ENCODE assay signal across 30 cellular contexts in the genomic region with DNA sequence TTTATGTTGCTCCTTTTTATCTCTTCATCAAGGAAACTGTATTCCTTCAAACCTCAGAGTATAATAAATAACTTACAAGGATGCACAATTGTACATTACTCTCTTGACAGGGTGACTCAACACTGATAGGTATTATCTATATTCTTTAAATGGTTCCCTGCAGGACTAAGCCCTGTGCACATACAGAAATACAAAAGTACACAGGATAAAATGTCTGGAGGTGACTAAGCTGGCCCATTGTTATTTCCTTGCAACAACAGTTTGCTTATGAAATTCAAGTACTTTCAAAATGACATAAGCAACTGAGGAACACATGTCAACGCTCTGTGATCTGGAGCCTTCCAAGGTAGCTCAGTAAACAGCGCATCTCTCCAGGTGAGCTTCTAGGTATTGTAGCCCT.
A peak's percentile ranks its signal among the peaks of the same experiment; 100 is the strongest.
DNase-seq lines count a peak whose midpoint lies in the region; ATAC-seq, FAIRE-seq and TF ChIP-seq lines count a peak whose summit lies in the region.
"Had no signal": no experiment of that assay in that cellular context is flagged by ENCODE, and none has a peak within 500 bp of the region (broad histone marks: within the 10 kb centered on the region; RNA-seq: fewer than 3 reads in every experiment).

No MANE protein-coding gene starts in this region.

- POLR2A ChIA-PET in activated CD8-positive, alpha-beta T cell treated with anti-CD3 and anti-CD28 coated beads for 36 hours (lab: Charles Lee): no interaction called here
- POLR2A ChIA-PET in activated CD8-positive, alpha-beta T cell treated with anti-CD3 and anti-CD28 coated beads, Interleukin-2, amount 10 ng/mL, durations not matched to agents 7 days and 5 days (lab: Charles Lee): interaction anchor here (0.6 kb wide), 1 partner anchor 58 kb away, joined by 3 read pairs; no protein-coding TSS in a partner anchor
- POLR2A ChIA-PET in endothelial cell of umbilical vein (lab: Charles Lee): no interaction called here

- TF ChIP-seq EP300 in suprapubic skin (IDR thresholded peaks at IDR 0.05): no peak

- H3K9me2 ChIP-seq in Loucy (replicated peaks; ENCODE audit: low read depth, low read length): no peaks in the 10 kb centered on the region

- no peak overlapping the region for H3K27ac Mint-ChIP-seq in activated CD8-positive, alpha-beta T cell treated with anti-CD3 and anti-CD28 coated beads for 36 hours
- H3K27ac Mint-ChIP-seq in activated CD8-positive, alpha-beta T cell treated with anti-CD3 and anti-CD28 coated beads, Interleukin-2, amount 10 ng/mL, durations not matched to agents 7 days and 5 days: no peak overlapping the region
- H3K27ac Mint-ChIP-seq in stimulated activated effector memory CD8-positive, alpha-beta T cell treated with anti-CD3 and anti-CD28 coated beads, Interleukin-12 subunit alpha, Interleukin-12 subunit beta, amount 100 ng/mL, for 72 hours: no peak overlapping the region
- H3K27ac Mint-ChIP-seq: activated naive CD4-positive, alpha-beta T cell treated with anti-CD3 and anti-CD28 coated beads, Interleukin-2, amount 50 U/mL, for 24 hours; GM23338 had no signal

- CTCF ChIA-PET in activated CD8-positive, alpha-beta T cell treated with anti-CD3 and anti-CD28 coated beads for 36 hours (lab: Charles Lee): interaction anchor here (1.2 to 1.4 kb wide), 2 partner anchors 16 to 518 kb away, joined by 3 read pairs; no protein-coding TSS in a partner anchor
- CTCF ChIA-PET in activated CD8-positive, alpha-beta T cell treated with anti-CD3 and anti-CD28 coated beads, Interleukin-2, amount 10 ng/mL, durations not matched to agents 7 days and 5 days (lab: Charles Lee): interaction anchor here (1.0 to 5.8 kb wide), 2 partner anchors 24 to 35 kb away, joined by 3 to 31 read pairs; no protein-coding TSS in a partner anchor
- CTCF ChIA-PET in endothelial cell of umbilical vein (lab: Charles Lee): no interaction called here

- H3K4me1 ChIP-seq in Loucy (ENCODE audit: insufficient read depth, low read length, poor library complexity, severe bottlenecking) (peaks cover 74% of the 10 kb centered on the region), endothelial cell of umbilical vein (ENCODE audit: control insufficient read depth, extremely low read depth, insufficient read depth, low read length) (peaks cover 5% of the 10 kb centered on the region), suprapubic skin (no peaks in the 10 kb centered on the region)
- H3K4me1 ChIP-seq: breast epithelium, esophagus muscularis mucosa had no signal

- ATAC-seq in activated CD8-positive, alpha-beta T cell treated with anti-CD3 and anti-CD28 coated beads for 36 hours: peak; percentile 38
- no peak for ATAC-seq in activated CD8-positive, alpha-beta T cell treated with anti-CD3 and anti-CD28 coated beads, Interleukin-2, amount 10 ng/mL, durations not matched to agents 7 days and 5 days
- ATAC-seq in stimulated activated effector memory CD8-positive, alpha-beta T cell treated with anti-CD3 and anti-CD28 coated beads, Interleukin-12 subunit alpha, Interleukin-12 subunit beta, amount 100 ng/mL, for 72 hours: peak; percentile 58
- ATAC-seq in HG03135 (IDR thresholded peaks at IDR 0.05; ENCODE audit: unreplicated experiment): no peak
- ATAC-seq: CD8-positive, alpha-beta T cell; GM23338; left colon had no signal

- H3K9me3 ChIP-seq in Loucy (ENCODE audit: insufficient read depth, low read depth, low read length) (no peaks in the 10 kb centered on the region), endothelial cell of umbilical vein (replicated peaks; ENCODE audit: control insufficient read depth, insufficient read depth, low read length) (no peaks in the 10 kb centered on the region), suprapubic skin (no peaks in the 10 kb centered on the region)
- H3K9me3 ChIP-seq: breast epithelium, esophagus muscularis mucosa, neutrophil, SJCRH30, thoracic aorta had no signal

- H3K4me2 ChIP-seq in Loucy (ENCODE audit: low read depth, low read length, poor library complexity, severe bottlenecking): peak overlapping the region; percentile 2
- no peak overlapping the region for H3K4me2 ChIP-seq in endothelial cell of umbilical vein (ENCODE audit: insufficient read depth, low read length)
- H3K4me2 ChIP-seq: GM23338 had no signal

- H3K4me1 Mint-ChIP-seq in activated CD8-positive, alpha-beta T cell treated with anti-CD3 and anti-CD28 coated beads for 36 hours (ENCODE audit: low read depth): peaks cover 48% of the 10 kb centered on the region
- peaks cover 56% of the 10 kb centered on the region for H3K4me1 Mint-ChIP-seq in activated CD8-positive, alpha-beta T cell treated with anti-CD3 and anti-CD28 coated beads, Interleukin-2, amount 10 ng/mL, durations not matched to agents 7 days and 5 days (ENCODE audit: low read depth)
- H3K4me1 Mint-ChIP-seq in stimulated activated effector memory CD8-positive, alpha-beta T cell treated with anti-CD3 and anti-CD28 coated beads, Interleukin-12 subunit alpha, Interleukin-12 subunit beta, amount 100 ng/mL, for 72 hours: peaks cover 5% of the 10 kb centered on the region
- H3K4me1 Mint-ChIP-seq: GM23338 had no signal

- H3K9ac ChIP-seq in Loucy (ENCODE audit: low read depth, low read length, poor library complexity, severe bottlenecking) (no peak overlapping the region), endothelial cell of umbilical vein (replicated peaks; ENCODE audit: extremely low read depth, insufficient read depth, low read length) (no peak overlapping the region)

- intact Hi-C loops in activated CD8-positive, alpha-beta T cell treated with anti-CD3 and anti-CD28 coated beads for 36 hours (cut with micrococcal nuclease): no loop called here
- intact Hi-C loops in endothelial cell of umbilical vein (cut with micrococcal nuclease): no loop called here

- no peak overlapping the region for H3K27ac ChIP-seq in endothelial cell of umbilical vein (ENCODE audit: insufficient read depth, low read depth, low read length)
- no peak overlapping the region for H3K27ac ChIP-seq in suprapubic skin
- H3K27ac ChIP-seq: breast epithelium, esophagus muscularis mucosa, neutrophil, SJCRH30, thoracic aorta had no signal

- peaks cover 1% of the 10 kb centered on the region for H3K9me3 Mint-ChIP-seq in activated CD8-positive, alpha-beta T cell treated with anti-CD3 and anti-CD28 coated beads for 36 hours
- peaks cover 6% of the 10 kb centered on the region for H3K9me3 Mint-ChIP-seq in activated CD8-positive, alpha-beta T cell treated with anti-CD3 and anti-CD28 coated beads, Interleukin-2, amount 10 ng/mL, durations not matched to agents 7 days and 5 days (ENCODE audit: insufficient read depth)
- H3K9me3 Mint-ChIP-seq in stimulated activated effector memory CD8-positive, alpha-beta T cell treated with anti-CD3 and anti-CD28 coated beads, Interleukin-12 subunit alpha, Interleukin-12 subunit beta, amount 100 ng/mL, for 72 hours: no peaks in the 10 kb centered on the region
- H3K9me3 Mint-ChIP-seq: activated naive CD4-positive, alpha-beta T cell treated with anti-CD3 and anti-CD28 coated beads, Interleukin-2, amount 50 U/mL, for 24 hours; CD8-positive, alpha-beta T cell; GM23338 had no signal

- H4K20me1 ChIP-seq in Loucy (ENCODE audit: insufficient read depth, low read length, poor library complexity, severe bottlenecking): no peaks in the 10 kb centered on the region
- no peaks in the 10 kb centered on the region for H4K20me1 ChIP-seq in endothelial cell of umbilical vein (replicated peaks; ENCODE audit: control insufficient read depth, extremely low read depth, insufficient read depth, low read length)

- 82% methylated on average over 2 of the region's 2 CpGs for WGBS in suprapubic skin

- H2AFZ ChIP-seq in Loucy (ENCODE audit: low read length) (no peak overlapping the region), endothelial cell of umbilical vein (ENCODE audit: low read depth, low read length) (no peak overlapping the region)

- H3K27me3 ChIP-seq in Loucy (ENCODE audit: insufficient read depth, low read length, poor library complexity, severe bottlenecking) (no peaks in the 10 kb centered on the region), endothelial cell of umbilical vein (ENCODE audit: control insufficient read depth in 2 of 2, insufficient read depth in 2 of 2, low read length in 2 of 2) (no peaks in the 10 kb centered on the region), suprapubic skin (no peaks in the 10 kb centered on the region)
- H3K27me3 ChIP-seq: breast epithelium, esophagus muscularis mucosa, neutrophil, SJCRH30 had no signal

- no peaks in the 10 kb centered on the region for H3K36me3 Mint-ChIP-seq in activated CD8-positive, alpha-beta T cell treated with anti-CD3 and anti-CD28 coated beads for 36 hours (ENCODE audit: low read depth)
- H3K36me3 Mint-ChIP-seq in activated CD8-positive, alpha-beta T cell treated with anti-CD3 and anti-CD28 coated beads, Interleukin-2, amount 10 ng/mL, durations not matched to agents 7 days and 5 days (ENCODE audit: low read depth): peaks cover 20% of the 10 kb centered on the region
- no peaks in the 10 kb centered on the region for H3K36me3 Mint-ChIP-seq in stimulated activated effector memory CD8-positive, alpha-beta T cell treated with anti-CD3 and anti-CD28 coated beads, Interleukin-12 subunit alpha, Interleukin-12 subunit beta, amount 100 ng/mL, for 72 hours
- H3K36me3 Mint-ChIP-seq: activated naive CD4-positive, alpha-beta T cell treated with anti-CD3 and anti-CD28 coated beads, Interleukin-2, amount 50 U/mL, for 24 hours had no signal

- H3K4me3 ChIP-seq in Loucy (ENCODE audit: low read length, poor library complexity, severe bottlenecking) (no peak overlapping the region), endothelial cell of umbilical vein (replicated peaks in 1 of 3; ENCODE audit: insufficient read depth in 1 of 3, low read depth in 1 of 3, low read length in 3 of 3) (no peak overlapping the region), suprapubic skin (no peak overlapping the region)
- H3K4me3 ChIP-seq: breast epithelium, esophagus muscularis mucosa, GM23338, SJCRH30, thoracic aorta had no signal

- dilution Hi-C loops in endothelial cell of umbilical vein (cut with MboI; ENCODE audit: extremely low pct_ligation_motif_present, low sequenced_read_pairs): no loop called here

- H3K36me3 ChIP-seq in Loucy (ENCODE audit: insufficient read depth, low read length) (no peaks in the 10 kb centered on the region), endothelial cell of umbilical vein (ENCODE audit: control insufficient read depth in 2 of 2, extremely low read depth in 1 of 2, insufficient read depth in 2 of 2, low read length in 2 of 2) (no peaks in the 10 kb centered on the region), suprapubic skin (no peaks in the 10 kb centered on the region)
- H3K36me3 ChIP-seq: breast epithelium, esophagus muscularis mucosa, neutrophil, SJCRH30, thoracic aorta had no signal

- TF ChIP-seq CTCF in activated CD8-positive, alpha-beta T cell treated with anti-CD3 and anti-CD28 coated beads for 36 hours (IDR thresholded peaks at IDR 0.05): no peak
- TF ChIP-seq CTCF in Loucy (conservative IDR thresholded peaks at IDR 0.05; ENCODE audit: low read length) (no peak), endothelial cell of umbilical vein (IDR thresholded peaks at IDR 0.05; ENCODE audit: extremely low read depth in 1 of 2, insufficient read depth in 1 of 2, low read depth in 1 of 2, low read length in 2 of 2) (no peak), suprapubic skin (IDR thresholded peaks at IDR 0.05) (no peak)

- no TSS peak for BruUV-seq in endothelial cell of umbilical vein (replicated peaks; lab: Mats Ljungman, UMichigan)

- no peaks in the 10 kb centered on the region for H3F3A ChIP-seq in Loucy (ENCODE audit: low read depth)

- no peak for DNase-seq in activated CD8-positive, alpha-beta T cell treated with anti-CD3 and anti-CD28 coated beads for 36 hours
- DNase-seq in activated CD8-positive, alpha-beta T cell treated with anti-CD3 and anti-CD28 coated beads, Interleukin-2, amount 10 ng/mL, durations not matched to agents 7 days and 5 days: no peak
- DNase-seq in endothelial cell of umbilical vein (ENCODE audit: low read depth, low spot score) (peak; percentile 17), middle frontal gyrus (ENCODE audit: extremely low spot score, low spot score) (no peak), suprapubic skin (ENCODE audit: low spot score in 2 of 2) (no peak)
- DNase-seq in stimulated activated effector memory CD8-positive, alpha-beta T cell treated with anti-CD3 and anti-CD28 coated beads, Interleukin-12 subunit alpha, Interleukin-12 subunit beta, amount 100 ng/mL, for 72 hours (ENCODE audit: low spot score in 2 of 2): no peak
- DNase-seq: activated CD4-positive, CD25-positive, alpha-beta regulatory T cell; activated CD8-positive, alpha-beta memory T cell treated with anti-CD3 and anti-CD28 coated beads for 24 hours; CD8-positive, alpha-beta T cell; effector memory CD4-positive, alpha-beta T cell; left colon; mesendoderm; NCI-H1694; NCI-H2171 treated with DMSO at 0.1 percent for 48 hours; NCI-H524 treated with DMSO at 0.1 percent for 48 hours; NK-92 treated with Interleukin-12 subunit alpha and Interleukin-12 subunit beta, amount 100 ng/mL, for 24 hours; SJCRH30; stimulated activated CD4-positive, alpha-beta T cell treated with anti-CD3 and anti-CD28 coated beads, Interleukin-15, amount 100 ng/mL, for 24 hours; stimulated activated naive CD4-positive, alpha-beta T cell had no signal

- no peak for FAIRE-seq in endothelial cell of umbilical vein (lab: Jason Lieb, UNC)
- FAIRE-seq: colon, frontal cortex, RCC 7860 had no signal

- no peaks in the 10 kb centered on the region for H3K9me1 ChIP-seq in endothelial cell of umbilical vein (replicated peaks; ENCODE audit: control insufficient read depth, extremely low read depth, insufficient read depth, low read length)

- TF ChIP-seq POLR2A in endothelial cell of umbilical vein (IDR thresholded peaks at IDR 0.05; ENCODE audit: low read depth, low read length): no peak
- no peak for TF ChIP-seq POLR2A in suprapubic skin (IDR thresholded peaks at IDR 0.05)

- H3K27me3 Mint-ChIP-seq in activated CD8-positive, alpha-beta T cell treated with anti-CD3 and anti-CD28 coated beads for 36 hours: no peaks in the 10 kb centered on the region
- no peaks in the 10 kb centered on the region for H3K27me3 Mint-ChIP-seq in activated CD8-positive, alpha-beta T cell treated with anti-CD3 and anti-CD28 coated beads, Interleukin-2, amount 10 ng/mL, durations not matched to agents 7 days and 5 days (ENCODE audit: low read depth)
- H3K27me3 Mint-ChIP-seq: activated naive CD4-positive, alpha-beta T cell treated with anti-CD3 and anti-CD28 coated beads, Interleukin-2, amount 50 U/mL, for 24 hours had no signal

- H3K79me2 ChIP-seq in Loucy (ENCODE audit: insufficient read depth, low read length) (no peaks in the 10 kb centered on the region), endothelial cell of umbilical vein (ENCODE audit: control insufficient read depth, insufficient read depth, low read length) (no peaks in the 10 kb centered on the region)

- no peak overlapping the region for H3K4me3 Mint-ChIP-seq in activated CD8-positive, alpha-beta T cell treated with anti-CD3 and anti-CD28 coated beads for 36 hours
- H3K4me3 Mint-ChIP-seq in activated CD8-positive, alpha-beta T cell treated with anti-CD3 and anti-CD28 coated beads, Interleukin-2, amount 10 ng/mL, durations not matched to agents 7 days and 5 days: no peak overlapping the region
- H3K4me3 Mint-ChIP-seq in stimulated activated effector memory CD8-positive, alpha-beta T cell treated with anti-CD3 and anti-CD28 coated beads, Interleukin-12 subunit alpha, Interleukin-12 subunit beta, amount 100 ng/mL, for 72 hours: no peak overlapping the region
- H3K4me3 Mint-ChIP-seq: GM23338 had no signal

Comparison
In these comparisons a context has a peak if more than half of its experiments do, and no peak if none do; other contexts are left out.
1. ATAC-seq: peak in activated CD8-positive, alpha-beta T cell treated with anti-CD3 and anti-CD28 coated beads for 36 hours (single experiment) and stimulated activated effector memory CD8-positive, alpha-beta T cell treated with anti-CD3 and anti-CD28 coated beads, Interleukin-12 subunit alpha, Interleukin-12 subunit beta, amount 100 ng/mL, for 72 hours (single experiment); none in activated CD8-positive, alpha-beta T cell treated with anti-CD3 and anti-CD28 coated beads, Interleukin-2, amount 10 ng/mL, durations not matched to agents 7 days and 5 days (single experiment) and HG03135 (single experiment).